ENCODE assay signal across 1 cellular context in the genomic region with DNA sequence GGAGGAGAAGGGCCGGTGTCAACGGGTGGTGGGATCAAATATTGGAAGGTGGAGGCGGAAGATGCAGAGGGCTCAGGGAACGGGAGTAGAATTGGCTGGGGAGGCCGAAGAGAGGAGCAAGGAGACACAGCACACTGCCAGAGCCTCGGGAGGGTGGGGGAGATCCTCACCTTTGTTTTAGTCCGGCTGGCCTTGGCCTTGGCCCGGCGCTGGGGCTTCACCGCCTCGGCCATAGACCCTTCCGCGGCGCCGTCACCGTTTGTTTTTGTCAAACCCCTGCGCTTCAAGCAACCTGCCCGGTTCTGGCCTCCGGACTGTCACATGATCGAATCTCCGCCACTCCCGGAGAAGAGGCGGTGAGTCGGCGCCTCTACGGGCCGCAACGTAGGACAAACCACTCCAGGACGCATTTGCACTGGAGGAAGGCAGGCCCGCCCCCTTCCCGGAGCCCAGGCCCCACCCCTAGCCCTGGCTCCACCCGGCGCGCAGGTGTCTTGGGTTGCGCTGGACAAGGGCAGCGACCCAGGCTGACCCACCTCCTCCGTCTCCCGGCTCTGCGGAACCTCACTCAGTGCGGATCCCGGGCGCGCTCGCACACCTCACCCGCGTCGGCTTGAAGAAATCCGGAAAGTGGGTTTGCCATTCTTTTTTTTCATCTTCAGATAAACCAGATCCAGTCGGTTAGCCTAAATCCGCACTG.
TF ChIP-seq lines count a peak whose summit lies in the region.

Gene EPG5 (minus strand): TSS at position 323 of the 700 bp plus-strand sequence. CDS start 90 bp downstream, at position 233.

TF ChIP-seq in HepG2, 621 proteins besides CTCF, POLR2A, EP300 and RAD21 (continued from another document and continues in another):
- TF ChIP-seq NFAT5 (CRISPR knock-in tag; IDR thresholded peaks at IDR 0.05) (no peak), REXO4 (CRISPR knock-in tag; IDR thresholded peaks at IDR 0.05; ENCODE audit: borderline replicate concordance) (no peak), ZFP36L1 (CRISPR knock-in tag; IDR thresholded peaks at IDR 0.05) (no peak), ZNF777 (CRISPR knock-in tag; IDR thresholded peaks at IDR 0.05) (no peak), NR2F6 (IDR thresholded peaks at IDR 0.05) (peak; percentile 40; the same call in 1 of the 2 replicates), NR2F6 (CRISPR knock-in tag; IDR thresholded peaks at IDR 0.05) (peak; percentile 32; the same call in 1 of the 2 replicates), HNRNPL (IDR thresholded peaks at IDR 0.05; ENCODE audit: low read depth, low read length) (0 out of 2 replicates have a peak, but pooled peaks have one; percentile 33), GLI4 (CRISPR knock-in tag; IDR thresholded peaks at IDR 0.05; ENCODE audit: borderline replicate concordance) (no peak), ZBTB4 (CRISPR knock-in tag; IDR thresholded peaks at IDR 0.05; ENCODE audit: borderline replicate concordance) (no peak), ZNF124 (CRISPR knock-in tag; IDR thresholded peaks at IDR 0.05) (no peak; the same call in 1 of the 2 replicates), ZFP82 (CRISPR knock-in tag; IDR thresholded peaks at IDR 0.05; ENCODE audit: borderline replicate concordance) (0 out of 2 replicates have a peak, but pooled peaks have one; percentile 49), CHD4 (IDR thresholded peaks at IDR 0.05; ENCODE audit: borderline replicate concordance, low read length) (no peak), ZNF468 (CRISPR knock-in tag; IDR thresholded peaks at IDR 0.05) (no peak), PAX8 (CRISPR knock-in tag; IDR thresholded peaks at IDR 0.05; ENCODE audit: borderline replicate concordance) (no peak), TCF7 (IDR thresholded peaks at IDR 0.05; ENCODE audit: low read depth) (no peak), HMG20A (CRISPR knock-in tag; IDR thresholded peaks at IDR 0.05; ENCODE audit: borderline replicate concordance) (no peak), SMC3 (IDR thresholded peaks at IDR 0.05; ENCODE audit: low read length) (no peak), SKI (IDR thresholded peaks at IDR 0.05; ENCODE audit: partially characterized antibody) (peak; percentile 93), ZNF496 (CRISPR knock-in tag; IDR thresholded peaks at IDR 0.05; ENCODE audit: insufficient replicate concordance) (no peak), NFYB (CRISPR knock-in tag; IDR thresholded peaks at IDR 0.05) (peak; percentile 90), SMARCE1 (IDR thresholded peaks at IDR 0.05; ENCODE audit: borderline replicate concordance) (no peak), ZSCAN25 (CRISPR knock-in tag; IDR thresholded peaks at IDR 0.05) (no peak), ZFP62 (CRISPR knock-in tag; IDR thresholded peaks at IDR 0.05) (no peak), ZFAT (CRISPR knock-in tag; conservative IDR thresholded peaks at IDR 0.05) (no peak), POLR2G (IDR thresholded peaks at IDR 0.05; ENCODE audit: low read depth, low read length) (peak; percentile 75), NAIF1 (CRISPR knock-in tag; IDR thresholded peaks at IDR 0.05; ENCODE audit: borderline replicate concordance) (peak; percentile 70; the same call in 1 of the 2 replicates), EHMT2 (IDR thresholded peaks at IDR 0.05; ENCODE audit: borderline replicate concordance, low read depth, low read length) (no peak), NCOR1 (IDR thresholded peaks at IDR 0.05; ENCODE audit: borderline replicate concordance, low read length) (peak; percentile 32; the same call in 1 of the 2 replicates), ZSCAN5A (CRISPR knock-in tag; IDR thresholded peaks at IDR 0.05; ENCODE audit: borderline replicate concordance) (0 out of 2 replicates have a peak, but pooled peaks have one; percentile 31)
- TF ChIP-seq, protein P1, sequence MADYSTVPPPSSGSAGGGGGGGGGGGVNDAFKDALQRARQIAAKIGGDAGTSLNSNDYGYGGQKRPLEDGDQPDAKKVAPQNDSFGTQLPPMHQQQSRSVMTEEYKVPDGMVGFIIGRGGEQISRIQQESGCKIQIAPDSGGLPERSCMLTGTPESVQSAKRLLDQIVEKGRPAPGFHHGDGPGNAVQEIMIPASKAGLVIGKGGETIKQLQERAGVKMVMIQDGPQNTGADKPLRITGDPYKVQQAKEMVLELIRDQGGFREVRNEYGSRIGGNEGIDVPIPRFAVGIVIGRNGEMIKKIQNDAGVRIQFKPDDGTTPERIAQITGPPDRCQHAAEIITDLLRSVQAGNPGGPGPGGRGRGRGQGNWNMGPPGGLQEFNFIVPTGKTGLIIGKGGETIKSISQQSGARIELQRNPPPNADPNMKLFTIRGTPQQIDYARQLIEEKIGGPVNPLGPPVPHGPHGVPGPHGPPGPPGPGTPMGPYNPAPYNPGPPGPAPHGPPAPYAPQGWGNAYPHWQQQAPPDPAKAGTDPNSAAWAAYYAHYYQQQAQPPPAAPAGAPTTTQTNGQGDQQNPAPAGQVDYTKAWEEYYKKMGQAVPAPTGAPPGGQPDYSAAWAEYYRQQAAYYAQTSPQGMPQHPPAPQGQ (CRISPR knock-in tag; IDR thresholded peaks at IDR 0.05; ENCODE audit: borderline replicate concordance), result no peak
- TF ChIP-seq, protein P2, sequence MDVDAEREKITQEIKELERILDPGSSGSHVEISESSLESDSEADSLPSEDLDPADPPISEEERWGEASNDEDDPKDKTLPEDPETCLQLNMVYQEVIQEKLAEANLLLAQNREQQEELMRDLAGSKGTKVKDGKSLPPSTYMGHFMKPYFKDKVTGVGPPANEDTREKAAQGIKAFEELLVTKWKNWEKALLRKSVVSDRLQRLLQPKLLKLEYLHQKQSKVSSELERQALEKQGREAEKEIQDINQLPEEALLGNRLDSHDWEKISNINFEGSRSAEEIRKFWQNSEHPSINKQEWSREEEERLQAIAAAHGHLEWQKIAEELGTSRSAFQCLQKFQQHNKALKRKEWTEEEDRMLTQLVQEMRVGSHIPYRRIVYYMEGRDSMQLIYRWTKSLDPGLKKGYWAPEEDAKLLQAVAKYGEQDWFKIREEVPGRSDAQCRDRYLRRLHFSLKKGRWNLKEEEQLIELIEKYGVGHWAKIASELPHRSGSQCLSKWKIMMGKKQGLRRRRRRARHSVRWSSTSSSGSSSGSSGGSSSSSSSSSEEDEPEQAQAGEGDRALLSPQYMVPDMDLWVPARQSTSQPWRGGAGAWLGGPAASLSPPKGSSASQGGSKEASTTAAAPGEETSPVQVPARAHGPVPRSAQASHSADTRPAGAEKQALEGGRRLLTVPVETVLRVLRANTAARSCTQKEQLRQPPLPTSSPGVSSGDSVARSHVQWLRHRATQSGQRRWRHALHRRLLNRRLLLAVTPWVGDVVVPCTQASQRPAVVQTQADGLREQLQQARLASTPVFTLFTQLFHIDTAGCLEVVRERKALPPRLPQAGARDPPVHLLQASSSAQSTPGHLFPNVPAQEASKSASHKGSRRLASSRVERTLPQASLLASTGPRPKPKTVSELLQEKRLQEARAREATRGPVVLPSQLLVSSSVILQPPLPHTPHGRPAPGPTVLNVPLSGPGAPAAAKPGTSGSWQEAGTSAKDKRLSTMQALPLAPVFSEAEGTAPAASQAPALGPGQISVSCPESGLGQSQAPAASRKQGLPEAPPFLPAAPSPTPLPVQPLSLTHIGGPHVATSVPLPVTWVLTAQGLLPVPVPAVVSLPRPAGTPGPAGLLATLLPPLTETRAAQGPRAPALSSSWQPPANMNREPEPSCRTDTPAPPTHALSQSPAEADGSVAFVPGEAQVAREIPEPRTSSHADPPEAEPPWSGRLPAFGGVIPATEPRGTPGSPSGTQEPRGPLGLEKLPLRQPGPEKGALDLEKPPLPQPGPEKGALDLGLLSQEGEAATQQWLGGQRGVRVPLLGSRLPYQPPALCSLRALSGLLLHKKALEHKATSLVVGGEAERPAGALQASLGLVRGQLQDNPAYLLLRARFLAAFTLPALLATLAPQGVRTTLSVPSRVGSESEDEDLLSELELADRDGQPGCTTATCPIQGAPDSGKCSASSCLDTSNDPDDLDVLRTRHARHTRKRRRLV (CRISPR knock-in tag; IDR thresholded peaks at IDR 0.05), result no peak
